Comparison of ENCODE assay signal across 10 cellular contexts in genomic region chr21:39094847-39095525, GRCh38.
DNase-seq lines count a peak whose midpoint lies in the region; ATAC-seq and TF ChIP-seq lines count a peak whose summit lies in the region.
"Had no signal": no experiment of that assay in that cellular context is flagged by ENCODE, and none has a peak within 500 bp of the region (broad histone marks: within the 10 kb centered on the region; RNA-seq: fewer than 3 reads in every experiment).

No MANE protein-coding gene starts in this region.

- no peaks in the 10 kb centered on the region for H3K36me3 ChIP-seq in BLaER1
- H3K36me3 ChIP-seq in muscle layer of duodenum (ENCODE audit: control insufficient read depth in 1 of 2, insufficient read depth in 2 of 2, low read length in 2 of 2) = no peaks in the 10 kb centered on the region

- no peaks in the 10 kb centered on the region for H4K20me1 ChIP-seq in BLaER1

- peaks cover 4% of the 10 kb centered on the region; the same call in 1 of the 2 replicates for H3K9me3 ChIP-seq in BLaER1
- H3K9me3 ChIP-seq in muscle layer of duodenum (ENCODE audit: control insufficient read depth in 1 of 2, low read length in 2 of 2) = no peaks in the 10 kb centered on the region

- H3K27me3 ChIP-seq in BLaER1 (no peaks in the 10 kb centered on the region), muscle layer of duodenum (ENCODE audit: low read depth, low read length) (no peaks in the 10 kb centered on the region)

- DNase-seq in NCI-H146 (lab: John Stamatoyannopoulos, UW) (peak; percentile 53), choroid plexus epithelial cell (ENCODE audit: low read depth) (peak; percentile 98), GM10266 (ENCODE audit: extremely low spot score) (no peak), amygdala (lab: John Stamatoyannopoulos, UW) (no peak)
- DNase-seq in stimulated activated CD4-positive, alpha-beta T cell treated with anti-CD3 and anti-CD28 coated beads, Interleukin-2, amount 100 ng/mL, for 24 hours = no peak
- DNase-seq: stimulated activated CD4-positive, alpha-beta T cell treated with anti-CD3 and anti-CD28 coated beads, Interleukin-4, amount 100 ng/mL, for 1 hour had no signal

- no peak overlapping the region for H3K9ac ChIP-seq in BLaER1

- H3K4me1 ChIP-seq in BLaER1 (peaks cover 63% of the 10 kb centered on the region), muscle layer of duodenum (ENCODE audit: control insufficient read depth in 1 of 2, insufficient read depth in 2 of 2, low read length in 2 of 2) (peaks cover 4 to 9% of the 10 kb centered on the region in 2 donors)

- no peak for ATAC-seq in GM18870 (IDR thresholded peaks at IDR 0.05; ENCODE audit: unreplicated experiment)

- TF ChIP-seq CTCF in choroid plexus epithelial cell (conservative IDR thresholded peaks at IDR 0.05; ENCODE audit: low read depth, low read length) (peak; percentile 2), GM10266 (IDR thresholded peaks at IDR 0.05; ENCODE audit: control insufficient read depth, insufficient read depth, low read depth, missing control alignments) (no peak)

- H3K4me3 ChIP-seq in BLaER1 = no peak overlapping the region
- no peak overlapping the region for H3K4me3 ChIP-seq in choroid plexus epithelial cell (ENCODE audit: low read depth, low read length)
- no peak overlapping the region for H3K4me3 ChIP-seq in muscle layer of duodenum (ENCODE audit: low read depth in 1 of 2, low read length in 2 of 2)

- peak overlapping the region; percentile 66; the same call in 1 of the 2 replicates for H3K4me2 ChIP-seq in BLaER1

- H3K27ac ChIP-seq in BLaER1 (no peak overlapping the region), muscle layer of duodenum (ENCODE audit: low read length) (peak overlapping the region; percentile 58)
- H3K27ac ChIP-seq: RWPE1 had no signal

Comparison
In these comparisons a context has a peak if more than half of its experiments do, and no peak if none do; other contexts are left out.
1. DNase-seq: peak in NCI-H146 (single experiment) and choroid plexus epithelial cell (single experiment); none in GM10266 (single experiment), amygdala (0 of 56) and stimulated activated CD4-positive, alpha-beta T cell treated with anti-CD3 and anti-CD28 coated beads, Interleukin-2, amount 100 ng/mL, for 24 hours (0 of 2).